ENCODE assay signal across 22 cellular contexts in genomic region chr1:233671286-233671685, GRCh38. TPM values are rescaled to one million over a fixed set of nuclear protein-coding genes. Genes with fewer than 3 reads are reported as not detected.
DNase-seq lines count a peak whose midpoint lies in the region; ATAC-seq and TF ChIP-seq lines count a peak whose summit lies in the region.
"Had no signal": no experiment of that assay in that cellular context is flagged by ENCODE, and none has a peak within 500 bp of the region (broad histone marks: within the 10 kb centered on the region; RNA-seq: fewer than 3 reads in every experiment).

No MANE protein-coding gene starts in this region.

- in situ Hi-C loops in mammary epithelial cell (cut with MboI; ENCODE audit: low sequenced_read_pairs in 2 of 2) = no loop called here

- POLR2A ChIA-PET in MCF 10A (lab: Yijun Ruan, JAX) = interaction anchor here (0.6 to 1.1 kb wide), 2 partner anchors 12 to 1890 kb away, joined by 4 read pairs; no protein-coding TSS in a partner anchor
- POLR2A ChIA-PET in activated CD4-positive, alpha-beta T cell treated with anti-CD3 and anti-CD28 coated beads for 36 hours (lab: Charles Lee) = no interaction called here

- H3K4me2 ChIP-seq in mammary epithelial cell (ENCODE audit: insufficient read depth, low read depth, low read length) (no peak overlapping the region), KMS-11 (peak overlapping the region; percentile 19)

- CTCF ChIA-PET in MCF 10A (lab: Yijun Ruan, JAX) (interaction anchor here (0.7 to 1.0 kb wide), 2 partner anchors 230 to 232 kb away, joined by 3 to 4 read pairs; no protein-coding TSS in a partner anchor), mammary epithelial cell (lab: Charles Lee; ENCODE audit: low non-redundant PET) (no interaction called here)
- CTCF ChIA-PET in activated CD4-positive, alpha-beta T cell treated with anti-CD3 and anti-CD28 coated beads for 36 hours (lab: Charles Lee) = no interaction called here

- H2AFZ ChIP-seq in mammary epithelial cell (ENCODE audit: low read depth, low read length) (no peak overlapping the region), KMS-11 (ENCODE audit: low read depth) (no peak overlapping the region)

- peaks cover 3% of the 10 kb centered on the region for H3K4me1 ChIP-seq in mammary epithelial cell (ENCODE audit: insufficient read depth, low read length)
- H3K4me1 ChIP-seq in KMS-11 (ENCODE audit: low read depth, poor library complexity, severe bottlenecking) = peaks cover 93% of the 10 kb centered on the region

- no peaks in the 10 kb centered on the region for H3K9me3 Mint-ChIP-seq in MCF 10A (ENCODE audit: unreplicated experiment)
- H3K9me3 Mint-ChIP-seq in activated CD4-positive, alpha-beta T cell treated with anti-CD3 and anti-CD28 coated beads for 36 hours (ENCODE audit: low read depth) = no peaks in the 10 kb centered on the region

- peaks cover 4% of the 10 kb centered on the region for H3K79me2 ChIP-seq in mammary epithelial cell (ENCODE audit: insufficient read depth, low read length)
- H3K79me2 ChIP-seq in KMS-11 (ENCODE audit: insufficient read depth, low read depth) = peaks cover 62% of the 10 kb centered on the region

- TF ChIP-seq CTCF in MCF 10A (IDR thresholded peaks at IDR 0.05; ENCODE audit: unreplicated experiment) (no peak), mammary epithelial cell (conservative IDR thresholded peaks at IDR 0.05 in 1 of 2, IDR thresholded peaks at IDR 0.05 in 1 of 2; ENCODE audit: extremely low read depth in 1 of 2, insufficient read depth in 1 of 2, low read depth in 1 of 2, low read length in 2 of 2) (no peak), KMS-11 (conservative IDR thresholded peaks at IDR 0.05; ENCODE audit: low read depth, low read length) (no peak)

- H3K4me3 ChIP-seq in mammary epithelial cell (replicated peaks in 1 of 3; ENCODE audit: insufficient read depth in 1 of 3, low read depth in 2 of 3, low read length in 3 of 3) = no peak overlapping the region
- no peak overlapping the region for H3K4me3 ChIP-seq in KMS-11 (IDR thresholded peaks at IDR 0.05; ENCODE audit: insufficient read depth, low read depth, low read length)

- H3K36me3 ChIP-seq in mammary epithelial cell (ENCODE audit: insufficient read depth, low read length) (peaks cover 3% of the 10 kb centered on the region), KMS-11 (ENCODE audit: insufficient read depth) (no peaks in the 10 kb centered on the region)

- dilution Hi-C loops in mammary epithelial cell (cut with HindIII; ENCODE audit: low sequenced_read_pairs) = no loop called here

- 92% methylated on average over 5 of the region's 5 CpGs for WGBS in mammary epithelial cell (ENCODE audit: low coverage, missing lambda C conversion rate)

- H3K4me1 Mint-ChIP-seq in MCF 10A (ENCODE audit: insufficient read depth, unreplicated experiment) = peaks cover 21% of the 10 kb centered on the region
- peaks cover 2% of the 10 kb centered on the region for H3K4me1 Mint-ChIP-seq in activated CD4-positive, alpha-beta T cell treated with anti-CD3 and anti-CD28 coated beads for 36 hours

- no peaks in the 10 kb centered on the region for H4K20me1 ChIP-seq in mammary epithelial cell (ENCODE audit: insufficient read depth, low read length)
- no peaks in the 10 kb centered on the region for H4K20me1 ChIP-seq in KMS-11 (ENCODE audit: insufficient read depth)

- peak overlapping the region; percentile 92 for H3K27ac Mint-ChIP-seq in MCF 10A (ENCODE audit: low read depth, unreplicated experiment)
- H3K27ac Mint-ChIP-seq in activated CD4-positive, alpha-beta T cell treated with anti-CD3 and anti-CD28 coated beads for 36 hours = no peak overlapping the region

- no peak overlapping the region for H3K9ac ChIP-seq in mammary epithelial cell (ENCODE audit: insufficient read depth, low read length)
- no peak overlapping the region for H3K9ac ChIP-seq in KMS-11

- no peaks in the 10 kb centered on the region for H3K9me3 ChIP-seq in mammary epithelial cell (replicated peaks; ENCODE audit: insufficient read depth, low read length)

- BruUV-seq in MCF 10A (replicated peaks; lab: Mats Ljungman, UMichigan) = no TSS peak
- no TSS peak for BruUV-seq in mammary epithelial cell (replicated peaks; lab: Mats Ljungman, UMichigan)

- intact Hi-C loops in MCF 10A (cut with micrococcal nuclease) (no loop called here), mammary epithelial cell (cut with micrococcal nuclease) (no loop called here), head of caudate nucleus (cut with DNase I) (no loop called here)
- intact Hi-C loops in activated CD4-positive, alpha-beta T cell treated with anti-CD3 and anti-CD28 coated beads for 36 hours (cut with DNase I, micrococcal nuclease) = no loop called here

- H3K27ac ChIP-seq in mammary epithelial cell (ENCODE audit: insufficient read depth, low read depth, low read length) = no peak overlapping the region
- H3K27ac ChIP-seq in KMS-11 = peak overlapping the region; percentile 94; the same call in 1 of the 2 replicates
- H3K27ac ChIP-seq in substantia nigra (ENCODE audit: low read depth, low read length, poor library complexity, severe bottlenecking) = peak overlapping the region; percentile 47
- H3K27ac ChIP-seq: 22Rv1 had no signal

- no peaks in the 10 kb centered on the region for H3K27me3 ChIP-seq in mammary epithelial cell (ENCODE audit: insufficient read depth, low read length)
- no peaks in the 10 kb centered on the region for H3K27me3 ChIP-seq in KMS-11 (ENCODE audit: insufficient read depth, low read depth)

- no peak for ATAC-seq in activated CD4-positive, alpha-beta T cell treated with anti-CD3 and anti-CD28 coated beads for 36 hours
- ATAC-seq: HCT116 had no signal

- peaks cover 27% of the 10 kb centered on the region for H3K36me3 Mint-ChIP-seq in MCF 10A (ENCODE audit: insufficient read depth, unreplicated experiment)
- H3K36me3 Mint-ChIP-seq in activated CD4-positive, alpha-beta T cell treated with anti-CD3 and anti-CD28 coated beads for 36 hours (ENCODE audit: low read depth) = no peaks in the 10 kb centered on the region

- no peak for DNase-seq in MCF 10A (ENCODE audit: unreplicated experiment)
- DNase-seq in mammary epithelial cell = no peak
- peak in 27 of 42 donors; percentile 6 to 72 (median 49) for DNase-seq in head of caudate nucleus
- DNase-seq in substantia nigra (lab: John Stamatoyannopoulos, UW) = peak in 27 of 49 donors; percentile 4 to 78 (median 20)
- no peak for DNase-seq in NCI-H69 (lab: John Stamatoyannopoulos, UW)
- DNase-seq in DMS53 (lab: John Stamatoyannopoulos, UW) = no peak
- no peak for DNase-seq in activated CD4-positive, alpha-beta T cell treated with anti-CD3 and anti-CD28 coated beads for 36 hours
- DNase-seq: ACHN, Kasumi-1, MV-4-11, NCI-H1105, NCI-H1436 treated with DMSO at 0.1 percent for 48 hours, NCI-H187 treated with DMSO at 0.1 percent for 48 hours, NCI-H2107, NCI-H446, NCI-H526, RPMI8226, SHP77 had no signal

- no peak overlapping the region for H3K4me3 Mint-ChIP-seq in MCF 10A (ENCODE audit: unreplicated experiment)
- no peak overlapping the region for H3K4me3 Mint-ChIP-seq in activated CD4-positive, alpha-beta T cell treated with anti-CD3 and anti-CD28 coated beads for 36 hours

- H3K27me3 Mint-ChIP-seq in MCF 10A (ENCODE audit: insufficient read depth, unreplicated experiment) = no peaks in the 10 kb centered on the region
- peaks cover 22% of the 10 kb centered on the region for H3K27me3 Mint-ChIP-seq in activated CD4-positive, alpha-beta T cell treated with anti-CD3 and anti-CD28 coated beads for 36 hours

RNA-seq across cellular contexts. Expression of gene KCNK1, which starts 57.4 kb away (rescaled TPM):
- 24.3 and 41.3 TPM in 2 replicates for total RNA-seq in MCF 10A (2022)
- total RNA-seq in mammary epithelial cell = 10 to 100 TPM in 1 of 2 donors, 1 to 10 TPM in 1; 9.0 to 20.6 TPM
- polyA plus RNA-seq in mammary epithelial cell = 20.8 TPM
- polyA minus RNA-seq in mammary epithelial cell = 13.4 TPM
- 1 to 10 TPM in 1 of 2 experiments, under 1 TPM in 1; 0.91 to 1.1 TPM for total RNA-seq in activated CD4-positive, alpha-beta T cell treated with anti-CD3 and anti-CD28 coated beads for 36 hours
- total RNA-seq: G401 had no signal

Comparison
In these comparisons a context has a peak if more than half of its experiments do, and no peak if none do; other contexts are left out.
1. DNase-seq: peak in head of caudate nucleus (27 of 42) and substantia nigra (27 of 49); none in MCF 10A (single experiment), mammary epithelial cell (single experiment), NCI-H69 (single experiment), DMS53 (single experiment) and activated CD4-positive, alpha-beta T cell treated with anti-CD3 and anti-CD28 coated beads for 36 hours (single experiment).
2. RNA of gene KCNK1, which starts 57.4 kb away (total RNA-seq): 24.3 to 41.3 TPM in MCF 10A and 9.0 to 20.6 TPM in mammary epithelial cell; 0.91 to 1.1 TPM in activated CD4-positive, alpha-beta T cell treated with anti-CD3 and anti-CD28 coated beads for 36 hours; every median in the first group is over 4 times any median in the second.